In the genomic region with DNA sequence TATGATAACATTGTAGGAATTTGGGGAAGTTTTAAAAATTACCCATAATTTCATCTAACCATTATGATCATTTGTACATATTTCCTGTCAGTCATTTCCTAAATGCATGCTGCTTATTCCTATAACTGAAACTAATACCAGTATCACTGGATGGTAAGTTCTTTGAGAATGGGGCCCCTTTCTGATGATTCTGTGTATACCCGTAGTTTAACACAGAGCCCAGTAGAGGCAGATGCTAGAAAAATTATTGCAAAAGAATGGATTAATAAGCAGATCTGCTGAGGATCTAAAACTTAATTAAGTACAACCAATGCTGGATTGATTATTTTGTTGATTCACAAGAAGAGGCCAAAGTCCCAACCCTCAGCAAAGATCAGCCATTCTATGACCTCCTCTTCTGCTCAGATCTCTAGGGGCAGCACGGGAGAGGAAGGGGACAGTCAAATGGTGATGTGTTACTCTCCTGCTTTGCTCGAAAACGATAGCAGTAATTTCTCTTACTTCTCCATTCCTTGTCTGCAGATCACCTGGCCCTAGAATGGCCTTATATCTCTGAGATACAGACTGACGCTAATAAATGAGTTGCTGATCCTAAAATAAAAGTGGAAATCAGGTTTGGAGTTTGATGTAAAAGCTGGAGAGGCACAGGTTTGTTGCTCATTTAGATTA, we compare ENCODE assay signal across 8 cellular contexts.
DNase-seq lines count a peak whose midpoint lies in the region; ATAC-seq, FAIRE-seq and TF ChIP-seq lines count a peak whose summit lies in the region.

No MANE protein-coding gene starts in this region.

- H3K27me3 Mint-ChIP-seq in activated naive CD4-positive, alpha-beta T cell treated with anti-CD3 and anti-CD28 coated beads for 36 hours (ENCODE audit: low read depth) = no peaks in the 10 kb centered on the region
- no peaks in the 10 kb centered on the region for H3K27me3 Mint-ChIP-seq in activated T-helper 17 cell treated with anti-CD3 and anti-CD28 coated beads, Interleukin-2, amount 50 U/mL, for 72 hours
- no peaks in the 10 kb centered on the region for H3K27me3 Mint-ChIP-seq in progenitor cell of endocrine pancreas

- peak overlapping the region in 2 of 4 donors; percentile 28 to 47 for H3K27ac ChIP-seq in pancreas

- no peaks in the 10 kb centered on the region for H3K36me3 ChIP-seq in pancreas

- CTCF ChIA-PET in activated naive CD4-positive, alpha-beta T cell treated with anti-CD3 and anti-CD28 coated beads for 36 hours (lab: Charles Lee) = interaction anchor here (0.7 to 4.5 kb wide), 7 partner anchors 9 to 423 kb away, joined by 3 to 41 read pairs (median 3); no protein-coding TSS in a partner anchor

- in situ Hi-C loops in G401 (cut with HindIII; ENCODE audit: low sequenced_read_pairs) = no loop called here

- H3K27me3 ChIP-seq in pancreas = no peaks in the 10 kb centered on the region

- H3K9me3 Mint-ChIP-seq in activated naive CD4-positive, alpha-beta T cell treated with anti-CD3 and anti-CD28 coated beads for 36 hours = no peaks in the 10 kb centered on the region
- peaks cover 7% of the 10 kb centered on the region for H3K9me3 Mint-ChIP-seq in activated T-helper 17 cell treated with anti-CD3 and anti-CD28 coated beads, Interleukin-2, amount 50 U/mL, for 72 hours
- no peaks in the 10 kb centered on the region for H3K9me3 Mint-ChIP-seq in progenitor cell of endocrine pancreas (ENCODE audit: low read depth)

- H3K9me3 ChIP-seq in pancreas = no peaks in the 10 kb centered on the region

- intact Hi-C loops in activated naive CD4-positive, alpha-beta T cell treated with anti-CD3 and anti-CD28 coated beads for 36 hours (cut with micrococcal nuclease) = loop anchor here (1.0 to 5.0 kb wide), 22 partner anchors 9 to 1906 kb away; partner anchors contain the start of genes MDH1, SERTAD2, UGP2 and WDPCP
- intact Hi-C loops in pancreas (cut with DNase I) = no loop called here

- H3K36me3 Mint-ChIP-seq in activated naive CD4-positive, alpha-beta T cell treated with anti-CD3 and anti-CD28 coated beads for 36 hours (ENCODE audit: low read depth) = no peaks in the 10 kb centered on the region
- H3K36me3 Mint-ChIP-seq in activated T-helper 17 cell treated with anti-CD3 and anti-CD28 coated beads, Interleukin-2, amount 50 U/mL, for 72 hours (ENCODE audit: low read depth) = peaks cover 19% of the 10 kb centered on the region
- no peaks in the 10 kb centered on the region for H3K36me3 Mint-ChIP-seq in progenitor cell of endocrine pancreas (ENCODE audit: insufficient read depth)

- WGBS in pancreas, 2 donors = 82 to 86% methylated on average over 5 of the region's 5 CpGs

- H3K27ac Mint-ChIP-seq in activated naive CD4-positive, alpha-beta T cell treated with anti-CD3 and anti-CD28 coated beads for 36 hours = peak overlapping the region; percentile 96
- peak overlapping the region; percentile 99 for H3K27ac Mint-ChIP-seq in activated T-helper 17 cell treated with anti-CD3 and anti-CD28 coated beads, Interleukin-2, amount 50 U/mL, for 72 hours
- H3K27ac Mint-ChIP-seq in progenitor cell of endocrine pancreas = peak overlapping the region; percentile 51

- FAIRE-seq in pancreas (lab: Jason Lieb, UNC) = no peak

- no peak for TF ChIP-seq CTCF in progenitor cell of endocrine pancreas (IDR thresholded peaks at IDR 0.05; ENCODE audit: unreplicated experiment)
- TF ChIP-seq CTCF in pancreas (IDR thresholded peaks at IDR 0.05) = no peak

- no peak overlapping the region for H3K4me3 ChIP-seq in pancreas

- peak overlapping the region; percentile 61 for H3K4me3 Mint-ChIP-seq in activated naive CD4-positive, alpha-beta T cell treated with anti-CD3 and anti-CD28 coated beads for 36 hours
- H3K4me3 Mint-ChIP-seq in activated T-helper 17 cell treated with anti-CD3 and anti-CD28 coated beads, Interleukin-2, amount 50 U/mL, for 72 hours = peak overlapping the region; percentile 89
- H3K4me3 Mint-ChIP-seq in progenitor cell of endocrine pancreas (ENCODE audit: low read depth) = no peak overlapping the region

- ATAC-seq in HG03060 (IDR thresholded peaks at IDR 0.05; ENCODE audit: low read depth, unreplicated experiment) (peak; percentile 16), pancreas (no peak)
- peak; percentile 17 for ATAC-seq in activated T-helper 17 cell treated with anti-CD3 and anti-CD28 coated beads, Interleukin-2, amount 50 U/mL, for 72 hours (replicated peaks)

- H3K4me1 Mint-ChIP-seq in activated naive CD4-positive, alpha-beta T cell treated with anti-CD3 and anti-CD28 coated beads for 36 hours (ENCODE audit: low read depth) = peaks cover 70% of the 10 kb centered on the region
- peaks cover 38% of the 10 kb centered on the region for H3K4me1 Mint-ChIP-seq in activated T-helper 17 cell treated with anti-CD3 and anti-CD28 coated beads, Interleukin-2, amount 50 U/mL, for 72 hours
- peaks cover 21% of the 10 kb centered on the region for H3K4me1 Mint-ChIP-seq in progenitor cell of endocrine pancreas (ENCODE audit: low read depth)

- peaks cover 0 to 16% (median 0%) of the 10 kb centered on the region in 3 donors for H3K4me1 ChIP-seq in pancreas

- peak; percentile 26 for DNase-seq in activated naive CD4-positive, alpha-beta T cell treated with anti-CD3 and anti-CD28 coated beads for 36 hours
- no peak for DNase-seq in activated naive CD4-positive, alpha-beta T cell (lab: John Stamatoyannopoulos, UW)
- no peak for DNase-seq in progenitor cell of endocrine pancreas (ENCODE audit: low spot score, unreplicated experiment)
- no peak for DNase-seq in H4 (ENCODE audit: low spot score)
- no peak for DNase-seq in G401 (ENCODE audit: low spot score)
- DNase-seq in pancreas = no peak

Comparison
In these comparisons a context has a peak if more than half of its experiments do, and no peak if none do; other contexts are left out.
1. ATAC-seq: peak in HG03060 (single experiment) and activated T-helper 17 cell treated with anti-CD3 and anti-CD28 coated beads, Interleukin-2, amount 50 U/mL, for 72 hours (single experiment); none in pancreas (0 of 4).
2. Peak in every context shown above with its lines, with median percentiles within 50 percentile points of each other: H3K27ac Mint-ChIP-seq.